Comparison of ENCODE assay signal across 1 cellular context in genomic region chr1:40906781-40907400, GRCh38.
TF ChIP-seq lines count a peak whose summit lies in the region.

No MANE protein-coding gene starts in this region.

TF ChIP-seq in SK-N-SH, 30 proteins besides CTCF, POLR2A, EP300 and RAD21:
- TF ChIP-seq POLR2AphosphoS5 (IDR thresholded peaks at IDR 0.05; ENCODE audit: low read depth, low read length) (no peak), NRF1 (IDR thresholded peaks at IDR 0.05; ENCODE audit: low read depth, low read length) (no peak), IRF3 (IDR thresholded peaks at IDR 0.05; ENCODE audit: low read depth, low read length) (no peak), TEAD4 (IDR thresholded peaks at IDR 0.05; ENCODE audit: borderline replicate concordance, insufficient read depth) (no peak), SMC3 (IDR thresholded peaks at IDR 0.05; ENCODE audit: low read depth, low read length) (no peak)
